ENCODE assay signal across 7 cellular contexts in genomic region chr10:103757531-103758293, GRCh38.
DNase-seq lines count a peak whose midpoint lies in the region; ATAC-seq, FAIRE-seq and TF ChIP-seq lines count a peak whose summit lies in the region.

No MANE protein-coding gene starts in this region.

- H3K27ac Mint-ChIP-seq in brain, result peak overlapping the region in 3 of 5 experiments; percentile 70 to 93 (median 93)
- peak overlapping the region; percentile 77 for H3K27ac Mint-ChIP-seq in stimulated activated naive CD8-positive, alpha-beta T cell treated with anti-CD3 and anti-CD28 coated beads, Interleukin-15, Interleukin-2, amounts not matched to agents 100 ng/mL and 50 ng/mL, for 24 hours
- no peak overlapping the region for H3K27ac Mint-ChIP-seq in Caco-2 (ENCODE audit: unreplicated experiment)

- ATAC-seq in RWPE2 (ENCODE audit: low read depth) (peak; percentile 78), GM19467 (IDR thresholded peaks at IDR 0.05; ENCODE audit: unreplicated experiment) (no peak)

- no peak overlapping the region for H2AFZ ChIP-seq in keratinocyte (ENCODE audit: control insufficient read depth, low read length)

- peaks cover 5% of the 10 kb centered on the region for H3K36me3 Mint-ChIP-seq in brain
- H3K36me3 Mint-ChIP-seq in stimulated activated naive CD8-positive, alpha-beta T cell treated with anti-CD3 and anti-CD28 coated beads, Interleukin-15, Interleukin-2, amounts not matched to agents 100 ng/mL and 50 ng/mL, for 24 hours (ENCODE audit: low read depth), result no peaks in the 10 kb centered on the region
- H3K36me3 Mint-ChIP-seq in Caco-2 (ENCODE audit: insufficient read depth, unreplicated experiment), result no peaks in the 10 kb centered on the region

- intact Hi-C loops in Caco-2 (cut with micrococcal nuclease; ENCODE audit: unreplicated experiment), result no loop called here

- H3K27me3 ChIP-seq in RWPE2 (ENCODE audit: insufficient read depth, poor library complexity, severe bottlenecking), result no peaks in the 10 kb centered on the region
- H3K27me3 ChIP-seq in keratinocyte (ENCODE audit: control insufficient read depth, extremely low read depth, insufficient read depth, low read length), result no peaks in the 10 kb centered on the region
- H3K27me3 ChIP-seq in Caco-2 (replicated peaks; ENCODE audit: control insufficient read depth, insufficient read depth, low read length), result no peaks in the 10 kb centered on the region

- H3K27ac ChIP-seq in RWPE2 (ENCODE audit: poor library complexity, severe bottlenecking), result peak overlapping the region; percentile 98
- peak overlapping the region; percentile 80 for H3K27ac ChIP-seq in keratinocyte (ENCODE audit: control insufficient read depth, insufficient read depth, low read length)

- BruUV-seq in Caco-2 (replicated peaks; lab: Mats Ljungman, UMichigan), result no TSS peak

- H3K4me3 ChIP-seq in RWPE2 (ENCODE audit: severe bottlenecking), result no peak overlapping the region
- H3K4me3 ChIP-seq in keratinocyte (ENCODE audit: control insufficient read depth in 2 of 3, extremely low read depth in 1 of 3, insufficient read depth in 2 of 3, low read depth in 1 of 3, low read length in 3 of 3), result peak overlapping the region in 2 of 3 experiments; percentile 15 to 28
- H3K4me3 ChIP-seq in Caco-2 (ENCODE audit: low read depth, low read length), result no peak overlapping the region

- TF ChIP-seq POLR2A in H54 (IDR thresholded peaks at IDR 0.05; ENCODE audit: low read depth, low read length), result no peak

- H3K9me3 ChIP-seq in RWPE2 (ENCODE audit: severe bottlenecking), result no peaks in the 10 kb centered on the region
- no peaks in the 10 kb centered on the region for H3K9me3 ChIP-seq in keratinocyte (ENCODE audit: control insufficient read depth, low read depth, low read length)
- no peaks in the 10 kb centered on the region for H3K9me3 ChIP-seq in Caco-2

- H3K9ac ChIP-seq in keratinocyte (ENCODE audit: control insufficient read depth, extremely low read depth, insufficient read depth, low read length), result peak overlapping the region; percentile 44

- TF ChIP-seq CTCF in RWPE2 (IDR thresholded peaks at IDR 0.05; ENCODE audit: poor library complexity, severe bottlenecking), result no peak
- no peak for TF ChIP-seq CTCF in brain (conservative IDR thresholded peaks at IDR 0.05)
- no peak for TF ChIP-seq CTCF in keratinocyte (optimal IDR thresholded peaks at IDR 0.05 in 1 of 3, IDR thresholded peaks at IDR 0.05 in 1 of 3, conservative IDR thresholded peaks at IDR 0.05 in 1 of 3; ENCODE audit: extremely low read depth in 1 of 3, insufficient read depth in 2 of 3, low read length in 3 of 3)
- no peak for TF ChIP-seq CTCF in Caco-2 (IDR thresholded peaks at IDR 0.05; ENCODE audit: insufficient read depth in 1 of 2, low read depth in 1 of 2, low read length in 1 of 2, severe bottlenecking in 1 of 2, unreplicated experiment in 1 of 2)

- peak; percentile 72 for DNase-seq in H54 (ENCODE audit: insufficient read length, low spot score)
- peak; percentile 86 for DNase-seq in RWPE2 (ENCODE audit: low spot score)
- no peak for DNase-seq in keratinocyte (ENCODE audit: low read depth, low spot score)
- DNase-seq in Caco-2, result no peak

- H3K36me3 ChIP-seq in RWPE2 (ENCODE audit: low read depth) (peaks cover 22% of the 10 kb centered on the region), keratinocyte (ENCODE audit: control insufficient read depth in 2 of 2, extremely low read depth in 1 of 2, insufficient read depth in 2 of 2, low read length in 2 of 2) (peaks cover 12 to 38% of the 10 kb centered on the region in 2 experiments), Caco-2 (ENCODE audit: control insufficient read depth, insufficient read depth, low read length) (no peaks in the 10 kb centered on the region)

- H3K4me3 Mint-ChIP-seq in brain, result no peak overlapping the region
- H3K4me3 Mint-ChIP-seq in stimulated activated naive CD8-positive, alpha-beta T cell treated with anti-CD3 and anti-CD28 coated beads, Interleukin-15, Interleukin-2, amounts not matched to agents 100 ng/mL and 50 ng/mL, for 24 hours, result peak overlapping the region; percentile 42
- H3K4me3 Mint-ChIP-seq in Caco-2 (ENCODE audit: unreplicated experiment), result no peak overlapping the region

- FAIRE-seq in H54 (lab: Jason Lieb, UNC), result peak; percentile 36
- FAIRE-seq in keratinocyte (lab: Jason Lieb, UNC), result peak; percentile 90

- H3K4me2 ChIP-seq in keratinocyte (ENCODE audit: control insufficient read depth, extremely low read depth, insufficient read depth, low read depth, low read length), result peak overlapping the region; percentile 67

- POLR2A ChIA-PET in Caco-2 (lab: Charles Lee), result no interaction called here

- H3K9me3 Mint-ChIP-seq in brain (no peaks in the 10 kb centered on the region), Caco-2 (ENCODE audit: unreplicated experiment) (no peaks in the 10 kb centered on the region)
- H3K9me3 Mint-ChIP-seq in stimulated activated naive CD8-positive, alpha-beta T cell treated with anti-CD3 and anti-CD28 coated beads, Interleukin-15, Interleukin-2, amounts not matched to agents 100 ng/mL and 50 ng/mL, for 24 hours, result no peaks in the 10 kb centered on the region

- H3K4me1 ChIP-seq in RWPE2 (ENCODE audit: insufficient read depth, poor library complexity, severe bottlenecking), result peaks cover 56% of the 10 kb centered on the region
- H3K4me1 ChIP-seq in keratinocyte (ENCODE audit: control insufficient read depth, extremely low read depth, insufficient read depth, low read length), result peaks cover 65% of the 10 kb centered on the region
- H3K4me1 ChIP-seq in Caco-2, result peaks cover 10% of the 10 kb centered on the region

- H3K27me3 Mint-ChIP-seq in brain (no peaks in the 10 kb centered on the region), Caco-2 (ENCODE audit: insufficient read depth, unreplicated experiment) (no peaks in the 10 kb centered on the region)
- H3K27me3 Mint-ChIP-seq in stimulated activated naive CD8-positive, alpha-beta T cell treated with anti-CD3 and anti-CD28 coated beads, Interleukin-15, Interleukin-2, amounts not matched to agents 100 ng/mL and 50 ng/mL, for 24 hours, result peaks cover 4% of the 10 kb centered on the region

- CTCF ChIA-PET in Caco-2 (lab: Charles Lee), result interaction anchor here (0.6 kb wide), 1 partner anchor 18 kb away, joined by 5 read pairs; no protein-coding TSS in a partner anchor

- no peaks in the 10 kb centered on the region for H3K9me1 ChIP-seq in keratinocyte (ENCODE audit: control insufficient read depth, extremely low read depth, insufficient read depth, low read length)

- H4K20me1 ChIP-seq in keratinocyte (ENCODE audit: control insufficient read depth, extremely low read depth, insufficient read depth, low read length), result peaks cover 4% of the 10 kb centered on the region

- dilution Hi-C loops in keratinocyte (cut with MboI; ENCODE audit: extremely low pct_ligation_motif_present, low sequenced_read_pairs), result no loop called here

- peaks cover 54% of the 10 kb centered on the region for H3K79me2 ChIP-seq in keratinocyte (ENCODE audit: control insufficient read depth, insufficient read depth, low read length)

- H3K4me1 Mint-ChIP-seq in brain (peaks cover 38% of the 10 kb centered on the region), Caco-2 (ENCODE audit: low read depth, unreplicated experiment) (peaks cover 14% of the 10 kb centered on the region)
- H3K4me1 Mint-ChIP-seq in stimulated activated naive CD8-positive, alpha-beta T cell treated with anti-CD3 and anti-CD28 coated beads, Interleukin-15, Interleukin-2, amounts not matched to agents 100 ng/mL and 50 ng/mL, for 24 hours (ENCODE audit: low read depth), result peaks cover 27% of the 10 kb centered on the region

Comparison
In these comparisons a context has a peak if more than half of its experiments do, and no peak if none do; other contexts are left out.
1. DNase-seq: peak in H54 (single experiment) and RWPE2 (single experiment); none in keratinocyte (single experiment) and Caco-2 (0 of 2).
2. H3K4me3 ChIP-seq: peak in keratinocyte (2 of 3); none in RWPE2 (single experiment) and Caco-2 (single experiment).